In the genomic region with DNA sequence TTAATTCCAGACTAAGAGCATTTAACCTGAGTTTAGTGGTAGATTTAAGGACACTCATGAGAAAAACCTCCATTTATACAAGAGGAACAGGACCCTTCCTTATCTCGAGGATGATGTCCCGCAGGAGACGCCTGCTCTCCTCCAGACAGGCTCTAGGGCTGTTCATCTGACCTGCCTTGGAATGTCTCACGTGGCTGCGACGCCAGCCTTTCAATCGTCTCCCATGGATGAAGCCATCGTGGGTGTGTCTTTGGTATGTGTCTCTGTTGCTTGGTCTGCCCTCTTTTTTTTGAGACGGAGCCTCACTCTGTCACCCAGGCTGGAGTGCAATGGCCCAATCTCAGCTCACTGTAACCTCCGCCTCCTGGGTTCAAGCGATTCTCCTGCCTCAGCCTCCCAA, we compare ENCODE assay signal across 1 cellular context.
TF ChIP-seq lines count a peak whose summit lies in the region.

No MANE protein-coding gene starts in this region.

TF ChIP-seq in A549, 52 proteins besides CTCF, POLR2A, EP300 and RAD21 (continued from another document):
- TF ChIP-seq, protein P1, sequence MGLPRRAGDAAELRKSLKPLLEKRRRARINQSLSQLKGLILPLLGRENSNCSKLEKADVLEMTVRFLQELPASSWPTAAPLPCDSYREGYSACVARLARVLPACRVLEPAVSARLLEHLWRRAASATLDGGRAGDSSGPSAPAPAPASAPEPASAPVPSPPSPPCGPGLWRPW (IDR thresholded peaks at IDR 0.05) = no peak
- no peak for TF ChIP-seq HEYL (CRISPR knock-in tag; IDR thresholded peaks at IDR 0.05)
